Comparison of ENCODE assay signal across 29 cellular contexts in the genomic region with DNA sequence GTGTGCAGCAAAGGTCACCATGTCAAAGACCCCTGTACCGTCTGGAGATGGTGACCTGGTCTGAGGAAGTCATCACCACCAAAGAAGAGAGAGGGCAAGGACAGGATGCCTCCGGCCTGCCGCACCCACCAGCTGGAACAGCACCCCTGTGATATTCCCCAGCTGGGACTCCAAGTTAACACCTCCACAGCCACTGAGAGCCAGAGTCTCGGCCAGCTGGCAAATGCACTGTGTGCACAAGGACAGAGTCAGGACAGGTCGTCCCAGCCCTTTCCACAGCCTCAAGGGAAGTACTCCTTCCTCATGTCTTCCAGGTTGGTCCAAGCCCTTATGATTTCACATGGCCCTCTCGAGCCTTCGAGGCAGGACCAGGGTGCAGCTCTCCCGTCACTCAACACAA. TPM values are rescaled to one million over a fixed set of nuclear protein-coding genes. Genes with fewer than 3 reads are reported as not detected.
"Had no signal": no experiment of that assay in that cellular context is flagged by ENCODE, and none has a peak within 500 bp of the region (broad histone marks: within the 10 kb centered on the region; RNA-seq: fewer than 3 reads in every experiment).

No MANE protein-coding gene starts in this region.

- H3K4me2 ChIP-seq: hepatocyte, SK-N-SH had no signal

- H3K4me1 ChIP-seq: adrenal gland, foreskin keratinocyte had no signal

- H3K9me3 Mint-ChIP-seq: activated CD4-positive, alpha-beta T cell treated with anti-CD3 and anti-CD28 coated beads, Interleukin-2, amount 10 ng/mL, durations not matched to agents 7 days and 5 days; activated CD8-positive, alpha-beta T cell treated with anti-CD3 and anti-CD28 coated beads for 36 hours; activated T-helper 17 cell treated with anti-CD3 and anti-CD28 coated beads, Interleukin-2, amount 50 U/mL, for 72 hours; dendritic cell treated with granulocyte-macrophage colony-stimulating factor and Interleukin-4, amounts not matched to agents 40 ng/mL and 50 ng/mL, for 4 days; natural killer cell treated with Interleukin-12 subunit alpha and Interleukin-12 subunit beta and Interleukin-15 and Interleukin-18, amount 100 ng/mL, for 72 hours; stimulated activated memory B cell treated with anti-CD40 and anti-IgM and Interleukin-4, amounts not matched to agents 10 μg/mL and 1 μg/mL and 100 μg/mL, for 72 hours; type B pancreatic cell had no signal

- H3K27me3 ChIP-seq: adrenal gland, cardiac muscle cell, ovary, testis had no signal

- H3K79me2 ChIP-seq: hepatocyte had no signal

- H3K4me3 Mint-ChIP-seq: activated CD4-positive, alpha-beta T cell treated with anti-CD3 and anti-CD28 coated beads, Interleukin-2, amount 10 ng/mL, durations not matched to agents 7 days and 5 days; activated CD8-positive, alpha-beta T cell treated with anti-CD3 and anti-CD28 coated beads for 36 hours; activated naive CD8-positive, alpha-beta T cell; activated T-helper 17 cell treated with anti-CD3 and anti-CD28 coated beads, Interleukin-2, amount 50 U/mL, for 72 hours; dendritic cell treated with granulocyte-macrophage colony-stimulating factor and Interleukin-4, amounts not matched to agents 40 ng/mL and 50 ng/mL, for 4 days; immature natural killer cell; memory B cell; natural killer cell treated with Interleukin-12 subunit alpha and Interleukin-12 subunit beta and Interleukin-15 and Interleukin-18, amount 100 ng/mL, for 72 hours; stimulated activated memory B cell treated with anti-CD40 and anti-IgM and Interleukin-4, amounts not matched to agents 10 μg/mL and 1 μg/mL and 100 μg/mL, for 72 hours; type B pancreatic cell had no signal

- H3K27ac Mint-ChIP-seq: activated CD4-positive, alpha-beta T cell treated with anti-CD3 and anti-CD28 coated beads, Interleukin-2, amount 10 ng/mL, durations not matched to agents 7 days and 5 days; activated CD8-positive, alpha-beta T cell treated with anti-CD3 and anti-CD28 coated beads for 36 hours; activated naive CD8-positive, alpha-beta T cell; activated T-helper 17 cell treated with anti-CD3 and anti-CD28 coated beads, Interleukin-2, amount 50 U/mL, for 72 hours; dendritic cell treated with granulocyte-macrophage colony-stimulating factor and Interleukin-4, amounts not matched to agents 40 ng/mL and 50 ng/mL, for 4 days; immature natural killer cell; memory B cell; natural killer cell treated with Interleukin-12 subunit alpha and Interleukin-12 subunit beta and Interleukin-15 and Interleukin-18, amount 100 ng/mL, for 72 hours; stimulated activated memory B cell treated with anti-CD40 and anti-IgM and Interleukin-4, amounts not matched to agents 10 μg/mL and 1 μg/mL and 100 μg/mL, for 72 hours; type B pancreatic cell had no signal

- H3K4me1 Mint-ChIP-seq: activated CD4-positive, alpha-beta T cell treated with anti-CD3 and anti-CD28 coated beads, Interleukin-2, amount 10 ng/mL, durations not matched to agents 7 days and 5 days; activated T-helper 17 cell treated with anti-CD3 and anti-CD28 coated beads, Interleukin-2, amount 50 U/mL, for 72 hours; immature natural killer cell had no signal

- H3K9me3 ChIP-seq: adrenal gland, neutrophil, ovary, SK-N-SH, testis had no signal

- H2AFZ ChIP-seq: hepatocyte had no signal

- H3K36me3 Mint-ChIP-seq: natural killer cell treated with Interleukin-12 subunit alpha and Interleukin-12 subunit beta and Interleukin-15 and Interleukin-18, amount 100 ng/mL, for 72 hours; stimulated activated memory B cell treated with anti-CD40 and anti-IgM and Interleukin-4, amounts not matched to agents 10 μg/mL and 1 μg/mL and 100 μg/mL, for 72 hours had no signal

- H3K36me3 ChIP-seq: adrenal gland, cardiac muscle cell, neutrophil, ovary had no signal

- H3K27ac ChIP-seq: adrenal gland, cardiac muscle cell, foreskin keratinocyte, hepatocyte, neutrophil, ovary, testis had no signal

- DNase-seq: activated CD4-positive, alpha-beta T cell treated with anti-CD3 and anti-CD28 coated beads, Interleukin-2, amount 10 ng/mL, durations not matched to agents 7 days and 5 days; activated CD4-positive, CD25-positive, alpha-beta regulatory T cell treated with anti-CD3 and anti-CD28 coated beads, Interleukin-2, amount 50 U/mL, for 72 hours; activated CD8-positive, alpha-beta T cell treated with anti-CD3 and anti-CD28 coated beads for 36 hours; activated T-cell treated with anti-CD3 and anti-CD28 coated beads, Interleukin-2, amount 50 U/mL, for 1 hour; adrenal gland; effector CD8-positive, alpha-beta T cell; erythroblast; foreskin keratinocyte; immature natural killer cell; kidney glomerular epithelial cell; ovary; SK-N-SH; small intestine; stimulated activated CD4-positive, alpha-beta T cell treated with anti-CD3 and anti-CD28 coated beads, Interleukin-2, amount 100 ng/mL, for 24 hours; T-helper 2 cell; testis had no signal

- H3K4me3 ChIP-seq: adrenal gland, cardiac muscle cell, hepatocyte, ovary, testis had no signal

- ATAC-seq: activated CD8-positive, alpha-beta T cell treated with anti-CD3 and anti-CD28 coated beads for 36 hours; activated T-helper 17 cell treated with anti-CD3 and anti-CD28 coated beads, Interleukin-2, amount 50 U/mL, for 72 hours; foreskin keratinocyte; natural killer cell treated with Interleukin-12 subunit alpha and Interleukin-12 subunit beta and Interleukin-15 and Interleukin-18, amount 100 ng/mL, for 72 hours; sciatic nerve; stimulated activated memory B cell treated with anti-CD40 and anti-IgM and Interleukin-4, amounts not matched to agents 10 μg/mL and 1 μg/mL and 100 μg/mL, for 72 hours had no signal

- H3K9ac ChIP-seq: SK-N-SH had no signal

- H3K27me3 Mint-ChIP-seq: activated CD4-positive, alpha-beta T cell treated with anti-CD3 and anti-CD28 coated beads, Interleukin-2, amount 10 ng/mL, durations not matched to agents 7 days and 5 days; activated naive CD8-positive, alpha-beta T cell; activated T-helper 17 cell treated with anti-CD3 and anti-CD28 coated beads, Interleukin-2, amount 50 U/mL, for 72 hours; stimulated activated memory B cell treated with anti-CD40 and anti-IgM and Interleukin-4, amounts not matched to agents 10 μg/mL and 1 μg/mL and 100 μg/mL, for 72 hours had no signal

RNA-seq across cellular contexts. Expression of a gene that starts 59.4 kb away (rescaled TPM):
- total RNA-seq: activated CD4-positive, alpha-beta T cell treated with anti-CD3 and anti-CD28 coated beads, Interleukin-2, amount 10 ng/mL, durations not matched to agents 7 days and 5 days; activated CD8-positive, alpha-beta T cell treated with anti-CD3 and anti-CD28 coated beads for 36 hours; activated T-helper 17 cell treated with anti-CD3 and anti-CD28 coated beads, Interleukin-2, amount 50 U/mL, for 72 hours; cardiac muscle cell; foreskin keratinocyte; glomerular endothelial cell; hepatocyte; natural killer cell treated with Interleukin-12 subunit alpha and Interleukin-12 subunit beta and Interleukin-15 and Interleukin-18, amount 100 ng/mL, for 72 hours; pulmonary artery endothelial cell had no signal
